In the genomic region with DNA sequence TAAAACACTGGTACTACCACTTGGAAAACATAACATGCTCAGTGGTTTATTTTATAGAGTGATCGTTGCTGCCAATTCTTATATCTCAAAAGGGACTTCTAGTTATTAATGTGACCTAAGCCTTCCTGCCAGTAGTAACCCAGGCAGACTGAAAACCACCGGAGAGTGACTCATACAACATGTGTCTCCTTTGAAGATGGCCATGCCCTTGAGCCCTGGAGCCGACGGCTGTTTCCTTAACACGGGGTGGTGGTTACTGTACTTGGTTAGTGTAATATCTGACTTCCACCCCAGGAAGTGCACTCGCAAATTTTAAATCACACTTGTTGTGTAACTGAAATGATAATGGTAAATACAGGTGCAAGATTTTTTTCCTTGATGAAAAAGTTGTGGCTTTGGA, we compare ENCODE assay signal across 12 cellular contexts. TPM values are rescaled to one million over a fixed set of nuclear protein-coding genes. Genes with fewer than 3 reads are reported as not detected.
DNase-seq lines count a peak whose midpoint lies in the region; ATAC-seq, FAIRE-seq and TF ChIP-seq lines count a peak whose summit lies in the region.
"Had no signal": no experiment of that assay in that cellular context is flagged by ENCODE, and none has a peak within 500 bp of the region (broad histone marks: within the 10 kb centered on the region; RNA-seq: fewer than 3 reads in every experiment).

No MANE protein-coding gene starts in this region.

- TF ChIP-seq CTCF in keratinocyte (optimal IDR thresholded peaks at IDR 0.05 in 1 of 3, IDR thresholded peaks at IDR 0.05 in 1 of 3, conservative IDR thresholded peaks at IDR 0.05 in 1 of 3; ENCODE audit: extremely low read depth in 1 of 3, insufficient read depth in 2 of 3, low read length in 3 of 3) (no peak), lower lobe of right lung (IDR thresholded peaks at IDR 0.05) (no peak), neural progenitor cell (IDR thresholded peaks at IDR 0.05) (no peak)

- H3K79me2 ChIP-seq in keratinocyte (ENCODE audit: control insufficient read depth, insufficient read depth, low read length): no peaks in the 10 kb centered on the region
- H3K79me2 ChIP-seq in neural progenitor cell (ENCODE audit: low read depth): no peaks in the 10 kb centered on the region

- no peak overlapping the region for H3K4me3 Mint-ChIP-seq in activated T-helper 17 cell treated with anti-CD3 and anti-CD28 coated beads, Interleukin-2, amount 50 U/mL, for 72 hours
- no peak overlapping the region for H3K4me3 Mint-ChIP-seq in neural progenitor cell

- H3K27me3 ChIP-seq in keratinocyte (ENCODE audit: control insufficient read depth, extremely low read depth, insufficient read depth, low read length) (no peaks in the 10 kb centered on the region), lower lobe of right lung (ENCODE audit: low read depth) (peaks cover 11% of the 10 kb centered on the region), neural progenitor cell (no peaks in the 10 kb centered on the region)
- H3K27me3 ChIP-seq: testis had no signal

- dilution Hi-C loops in keratinocyte (cut with MboI; ENCODE audit: extremely low pct_ligation_motif_present, low sequenced_read_pairs): no loop called here

- FAIRE-seq in HTR-8/SVneo (lab: Jason Lieb, UNC) (no peak), keratinocyte (lab: Jason Lieb, UNC) (peak; percentile 32)
- FAIRE-seq: colon had no signal

- H3F3A ChIP-seq in neural progenitor cell (ENCODE audit: low read depth): no peaks in the 10 kb centered on the region

- H3K9me3 ChIP-seq in keratinocyte (ENCODE audit: control insufficient read depth, low read depth, low read length): no peaks in the 10 kb centered on the region
- no peaks in the 10 kb centered on the region for H3K9me3 ChIP-seq in lower lobe of right lung
- H3K9me3 ChIP-seq in neural progenitor cell (ENCODE audit: low read depth): no peaks in the 10 kb centered on the region
- H3K9me3 ChIP-seq: testis had no signal

- H3K4me1 ChIP-seq in keratinocyte (ENCODE audit: control insufficient read depth, extremely low read depth, insufficient read depth, low read length) (peaks cover 4% of the 10 kb centered on the region), lower lobe of right lung (no peaks in the 10 kb centered on the region), neural progenitor cell (no peaks in the 10 kb centered on the region)
- H3K4me1 ChIP-seq: spleen, testis had no signal

- peak; percentile 92 for ATAC-seq in activated T-helper 17 cell treated with anti-CD3 and anti-CD28 coated beads, Interleukin-2, amount 50 U/mL, for 72 hours (replicated peaks)
- ATAC-seq in lower lobe of right lung: no peak
- no peak for ATAC-seq in HG03280 (IDR thresholded peaks at IDR 0.05; ENCODE audit: unreplicated experiment)

- intact Hi-C loops in lower lobe of right lung (cut with DNase I): no loop called here

- H3K27ac Mint-ChIP-seq in activated T-helper 17 cell treated with anti-CD3 and anti-CD28 coated beads, Interleukin-2, amount 50 U/mL, for 72 hours: no peak overlapping the region
- H3K27ac Mint-ChIP-seq in neural progenitor cell: no peak overlapping the region

- H3K36me3 ChIP-seq in keratinocyte (ENCODE audit: control insufficient read depth in 2 of 2, extremely low read depth in 1 of 2, insufficient read depth in 2 of 2, low read length in 2 of 2) (no peaks in the 10 kb centered on the region), lower lobe of right lung (no peaks in the 10 kb centered on the region), neural progenitor cell (no peaks in the 10 kb centered on the region)
- H3K36me3 ChIP-seq: spleen had no signal

- no peak overlapping the region for H3K9ac ChIP-seq in keratinocyte (ENCODE audit: control insufficient read depth, extremely low read depth, insufficient read depth, low read length)
- H3K9ac ChIP-seq in neural progenitor cell: no peak overlapping the region

- H3K9me1 ChIP-seq in keratinocyte (ENCODE audit: control insufficient read depth, extremely low read depth, insufficient read depth, low read length): no peaks in the 10 kb centered on the region

- H3K27me3 Mint-ChIP-seq in activated T-helper 17 cell treated with anti-CD3 and anti-CD28 coated beads, Interleukin-2, amount 50 U/mL, for 72 hours: peaks cover 37% of the 10 kb centered on the region
- peaks cover 4% of the 10 kb centered on the region for H3K27me3 Mint-ChIP-seq in neural progenitor cell (ENCODE audit: insufficient read depth, low read depth)

- H4K20me1 ChIP-seq in keratinocyte (ENCODE audit: control insufficient read depth, extremely low read depth, insufficient read depth, low read length): no peaks in the 10 kb centered on the region
- no peaks in the 10 kb centered on the region for H4K20me1 ChIP-seq in neural progenitor cell (ENCODE audit: low read depth)

- H3K9me3 Mint-ChIP-seq in activated T-helper 17 cell treated with anti-CD3 and anti-CD28 coated beads, Interleukin-2, amount 50 U/mL, for 72 hours: no peaks in the 10 kb centered on the region
- peaks cover 6% of the 10 kb centered on the region for H3K9me3 Mint-ChIP-seq in neural progenitor cell

- H3K4me2 ChIP-seq in keratinocyte (ENCODE audit: control insufficient read depth, extremely low read depth, insufficient read depth, low read depth, low read length) (no peak overlapping the region), neural progenitor cell (no peak overlapping the region)

- H3K27ac ChIP-seq in keratinocyte (ENCODE audit: control insufficient read depth, insufficient read depth, low read length): no peak overlapping the region
- H3K27ac ChIP-seq in lower lobe of right lung: no peak overlapping the region
- no peak overlapping the region for H3K27ac ChIP-seq in neural progenitor cell
- H3K27ac ChIP-seq: spleen, testis had no signal

- H3K4me1 Mint-ChIP-seq in activated T-helper 17 cell treated with anti-CD3 and anti-CD28 coated beads, Interleukin-2, amount 50 U/mL, for 72 hours: peaks cover 10% of the 10 kb centered on the region
- no peaks in the 10 kb centered on the region for H3K4me1 Mint-ChIP-seq in neural progenitor cell

- H2AFZ ChIP-seq in keratinocyte (ENCODE audit: control insufficient read depth, low read length): no peak overlapping the region
- H2AFZ ChIP-seq in neural progenitor cell (replicated peaks): no peak overlapping the region

- in situ Hi-C loops in Caki2 (cut with HindIII; ENCODE audit: low pct_unique_long_range_greater_than_20kb, low sequenced_read_pairs): no loop called here

- H3K36me3 Mint-ChIP-seq in activated T-helper 17 cell treated with anti-CD3 and anti-CD28 coated beads, Interleukin-2, amount 50 U/mL, for 72 hours (ENCODE audit: low read depth): no peaks in the 10 kb centered on the region
- H3K36me3 Mint-ChIP-seq in neural progenitor cell: no peaks in the 10 kb centered on the region

- DNase-seq in Caki2 (ENCODE audit: low read depth): peak; percentile 80
- peak; percentile 67 for DNase-seq in HTR-8/SVneo (ENCODE audit: insufficient read length, low spot score)
- no peak for DNase-seq in keratinocyte (ENCODE audit: low read depth, low spot score)
- DNase-seq in lower lobe of right lung: no peak
- no peak for DNase-seq in D341Med (ENCODE audit: low spot score)
- no peak for DNase-seq in neural progenitor cell (ENCODE audit: low spot score)
- DNase-seq: NCI-H748 treated with DMSO at 0.1 percent for 48 hours, spleen, testis had no signal

- H3K4me3 ChIP-seq in keratinocyte (ENCODE audit: control insufficient read depth in 2 of 3, extremely low read depth in 1 of 3, insufficient read depth in 2 of 3, low read depth in 1 of 3, low read length in 3 of 3) (no peak overlapping the region), lower lobe of right lung (no peak overlapping the region), neural progenitor cell (no peak overlapping the region)
- H3K4me3 ChIP-seq: spleen, testis had no signal

RNA-seq across cellular contexts. Expression of a gene that starts 30.5 kb away (rescaled TPM):
- total RNA-seq in Caki2 (2014; rRNA removed; shearing (Covaris generic); ENCODE audit: low replicate concordance): 0.54 and 1.9 TPM in 2 replicates
- 1 to 10 TPM in 1 of 2 donors, under 1 TPM in 1; 0.26 to 1.2 TPM for total RNA-seq in activated T-helper 17 cell treated with anti-CD3 and anti-CD28 coated beads, Interleukin-2, amount 50 U/mL, for 72 hours
- polyA plus RNA-seq in keratinocyte: 0.02 to 0.06 TPM (median 0.05 TPM) in 3 replicates
- 0.09 TPM for polyA plus RNA-seq in keratinocyte (2011; ENCODE audit: low read depth)
- 0.03 and 0.06 TPM in 2 replicates for polyA plus RNA-seq in keratinocyte (2011; cell fraction: cytosol; rRNA removed)
- polyA plus RNA-seq in keratinocyte (2011; cell fraction: nucleus; rRNA removed): 0.46 and 0.56 TPM in 2 replicates
- polyA plus RNA-seq in keratinocyte (2012; ENCODE audit: low replicate concordance): 0.03 TPM in 1 of 2 replicates, not detected in the other
- 0.10 TPM in 1 of 3 replicates, not detected in the others for polyA minus RNA-seq in keratinocyte
- polyA minus RNA-seq in keratinocyte (2011; cell fraction: cytosol; rRNA and poly(A)+ RNA removed): not detected
- 0.16 TPM in 1 of 2 replicates, not detected in the other for polyA minus RNA-seq in keratinocyte (2011; cell fraction: nucleus; rRNA and poly(A)+ RNA removed)
- 0.18 TPM for total RNA-seq in lower lobe of right lung
- total RNA-seq in neural progenitor cell (ENCODE audit: low replicate concordance): 0.31 and 0.37 TPM in 2 replicates

Comparison
In these comparisons a context has a peak if more than half of its experiments do, and no peak if none do; other contexts are left out.
1. DNase-seq: peak in Caki2 (single experiment) and HTR-8/SVneo (single experiment); none in keratinocyte (single experiment), lower lobe of right lung (single experiment), D341Med (single experiment) and neural progenitor cell (single experiment).